Comparison of ENCODE assay signal across 23 cellular contexts in genomic region chr6:41209976-41210375, GRCh38. TPM values are rescaled to one million over a fixed set of nuclear protein-coding genes. Genes with fewer than 3 reads are reported as not detected.
DNase-seq lines count a peak whose midpoint lies in the region; ATAC-seq and TF ChIP-seq lines count a peak whose summit lies in the region.
"Had no signal": no experiment of that assay in that cellular context is flagged by ENCODE, and none has a peak within 500 bp of the region (broad histone marks: within the 10 kb centered on the region; RNA-seq: fewer than 3 reads in every experiment).

No MANE protein-coding gene starts in this region.

- peaks cover 15% of the 10 kb centered on the region for H3K4me1 Mint-ChIP-seq in activated naive CD4-positive, alpha-beta T cell treated with anti-CD3 and anti-CD28 coated beads, Interleukin-2, amount 50 U/mL, for 24 hours
- H3K4me1 Mint-ChIP-seq in activated B cell treated with CpG ODN at 0.5 μM for 24 hours, result peaks cover 47% of the 10 kb centered on the region

- ATAC-seq in activated naive CD4-positive, alpha-beta T cell treated with anti-CD3 and anti-CD28 coated beads, Interleukin-2, amount 50 U/mL, for 72 hours, result no peak
- ATAC-seq in activated B cell treated with CpG ODN at 0.5 μM for 24 hours (ENCODE audit: low read depth) (no peak), GM19452 (IDR thresholded peaks at IDR 0.05; ENCODE audit: unreplicated experiment) (no peak), HG03457 (IDR thresholded peaks at IDR 0.05; ENCODE audit: unreplicated experiment) (no peak)
- ATAC-seq: CD8-positive, alpha-beta T cell had no signal

- peaks cover 7% of the 10 kb centered on the region for H3K36me3 Mint-ChIP-seq in activated naive CD4-positive, alpha-beta T cell treated with anti-CD3 and anti-CD28 coated beads, Interleukin-2, amount 50 U/mL, for 24 hours
- peaks cover 10 to 19% of the 10 kb centered on the region in 2 donors for H3K36me3 Mint-ChIP-seq in activated naive CD4-positive, alpha-beta T cell treated with anti-CD3 and anti-CD28 coated beads, Interleukin-2, amount 50 U/mL, for 72 hours
- peaks cover 6% of the 10 kb centered on the region for H3K36me3 Mint-ChIP-seq in activated B cell treated with CpG ODN at 0.5 μM for 24 hours (ENCODE audit: low read depth)

- intact Hi-C loops in activated B cell treated with CpG ODN at 0.5 μM for 24 hours (cut with micrococcal nuclease), result no loop called here

- H3K27ac Mint-ChIP-seq in activated naive CD4-positive, alpha-beta T cell treated with anti-CD3 and anti-CD28 coated beads, Interleukin-2, amount 50 U/mL, for 24 hours, result peak overlapping the region; percentile 53
- H3K27ac Mint-ChIP-seq in activated naive CD4-positive, alpha-beta T cell treated with anti-CD3 and anti-CD28 coated beads, Interleukin-2, amount 50 U/mL, for 72 hours, result peak overlapping the region in 1 of 2 donors; percentile 51
- peak overlapping the region; percentile 94 for H3K27ac Mint-ChIP-seq in activated B cell treated with CpG ODN at 0.5 μM for 24 hours
- H3K27ac Mint-ChIP-seq: CD8-positive, alpha-beta T cell; HFFc6 had no signal

- peaks cover 13% of the 10 kb centered on the region for H3K9me3 Mint-ChIP-seq in activated naive CD4-positive, alpha-beta T cell treated with anti-CD3 and anti-CD28 coated beads, Interleukin-2, amount 50 U/mL, for 24 hours
- peaks cover 11 to 24% of the 10 kb centered on the region in 2 donors for H3K9me3 Mint-ChIP-seq in activated naive CD4-positive, alpha-beta T cell treated with anti-CD3 and anti-CD28 coated beads, Interleukin-2, amount 50 U/mL, for 72 hours
- peaks cover 17% of the 10 kb centered on the region for H3K9me3 Mint-ChIP-seq in activated B cell treated with CpG ODN at 0.5 μM for 24 hours

- H3K27me3 Mint-ChIP-seq in activated naive CD4-positive, alpha-beta T cell treated with anti-CD3 and anti-CD28 coated beads, Interleukin-2, amount 50 U/mL, for 24 hours, result no peaks in the 10 kb centered on the region
- no peaks in the 10 kb centered on the region for H3K27me3 Mint-ChIP-seq in activated B cell treated with CpG ODN at 0.5 μM for 24 hours

- POLR2A ChIA-PET in activated B cell treated with CpG ODN at 0.5 μM for 24 hours (lab: Charles Lee), result interaction anchor here (0.6 kb wide), 1 partner anchor 11 kb away, joined by 3 read pairs; no protein-coding TSS in a partner anchor

- CTCF ChIA-PET in activated B cell treated with CpG ODN at 0.5 μM for 24 hours (lab: Charles Lee), result no interaction called here

- no peak for DNase-seq in activated naive CD4-positive, alpha-beta T cell treated with anti-CD3 and anti-CD28 coated beads, Interleukin-2, amount 50 U/mL, for 72 hours (ENCODE audit: low spot score in 2 of 2)
- DNase-seq in activated B cell treated with CpG ODN at 0.5 μM for 24 hours, result no peak
- DNase-seq in mesenteric fat pad (ENCODE audit: low spot score), result peak; percentile 22
- no peak for DNase-seq in NCI-H446 treated with DMSO at 0.1 percent for 48 hours (lab: John Stamatoyannopoulos, UW)
- DNase-seq: BE2C, GM23248, H9, HFFc6, Kasumi-1, MG63, NCI-H1417, NCI-H187, NCI-H2107, NCI-H510A, PC-9, RPMI8226, SHP77 treated with DMSO at 0.1 percent for 48 hours, SK-N-SH had no signal

- no peak overlapping the region for H3K4me3 Mint-ChIP-seq in activated naive CD4-positive, alpha-beta T cell treated with anti-CD3 and anti-CD28 coated beads, Interleukin-2, amount 50 U/mL, for 24 hours
- peak overlapping the region; percentile 17 for H3K4me3 Mint-ChIP-seq in activated B cell treated with CpG ODN at 0.5 μM for 24 hours
- H3K4me3 Mint-ChIP-seq: CD8-positive, alpha-beta T cell; H9; HFFc6 had no signal

- TF ChIP-seq CTCF in activated B cell treated with CpG ODN at 0.5 μM for 24 hours (IDR thresholded peaks at IDR 0.05), result no peak

RNA-seq across cellular contexts. Expression of gene TREML2, which starts 9.0 kb away (rescaled TPM):
- 10 to 100 TPM in 1 of 2 donors, 1 to 10 TPM in 1; 2.0 to 11.0 TPM for total RNA-seq in activated naive CD4-positive, alpha-beta T cell treated with anti-CD3 and anti-CD28 coated beads, Interleukin-2, amount 50 U/mL, for 72 hours
- total RNA-seq in activated B cell treated with CpG ODN at 0.5 μM for 24 hours (10.2 and 10.3 TPM in 2 replicates), mesenteric fat pad (1.0 TPM)
- total RNA-seq: G401, GM23248, HFFc6, PC-9 had no signal

RNA-seq across cellular contexts. Expression of gene TREML4, which starts 18.2 kb away (rescaled TPM):
- total RNA-seq in activated naive CD4-positive, alpha-beta T cell treated with anti-CD3 and anti-CD28 coated beads, Interleukin-2, amount 50 U/mL, for 72 hours, result not detected
- total RNA-seq in activated B cell treated with CpG ODN at 0.5 μM for 24 hours, result not detected in 2 replicates
- 0.67 TPM for total RNA-seq in mesenteric fat pad
- total RNA-seq: CD8-positive, alpha-beta T cell; G401; GM23248; H9; HFFc6; PC-9 had no signal

RNA-seq across cellular contexts. Expression of gene TREM2, which starts 47.1 kb away (rescaled TPM):
- not detected for total RNA-seq in activated naive CD4-positive, alpha-beta T cell treated with anti-CD3 and anti-CD28 coated beads, Interleukin-2, amount 50 U/mL, for 72 hours
- total RNA-seq in activated B cell treated with CpG ODN at 0.5 μM for 24 hours (not detected in 2 replicates), mesenteric fat pad (11.0 TPM)
- total RNA-seq: CD8-positive, alpha-beta T cell; G401; GM23248; HFFc6; PC-9 had no signal

RNA-seq across cellular contexts. Expression of gene TREML1, which starts 55.8 kb away (rescaled TPM):
- not detected for total RNA-seq in activated naive CD4-positive, alpha-beta T cell treated with anti-CD3 and anti-CD28 coated beads, Interleukin-2, amount 50 U/mL, for 72 hours
- not detected in 2 replicates for total RNA-seq in activated B cell treated with CpG ODN at 0.5 μM for 24 hours
- 0.55 TPM for total RNA-seq in mesenteric fat pad
- total RNA-seq: CD8-positive, alpha-beta T cell; G401; GM23248; H9; HFFc6; PC-9 had no signal

Comparison
In these comparisons a context has a peak if more than half of its experiments do, and no peak if none do; other contexts are left out.
1. RNA of gene TREM2, which starts 47.1 kb away (total RNA-seq): 11.0 TPM in mesenteric fat pad (single experiment); not detected in activated naive CD4-positive, alpha-beta T cell treated with anti-CD3 and anti-CD28 coated beads, Interleukin-2, amount 50 U/mL, for 72 hours and not detected in activated B cell treated with CpG ODN at 0.5 μM for 24 hours; every median in the first group is over 10 times any median in the second.